9 cellular contexts compared by ENCODE assay signal in the genomic region with DNA sequence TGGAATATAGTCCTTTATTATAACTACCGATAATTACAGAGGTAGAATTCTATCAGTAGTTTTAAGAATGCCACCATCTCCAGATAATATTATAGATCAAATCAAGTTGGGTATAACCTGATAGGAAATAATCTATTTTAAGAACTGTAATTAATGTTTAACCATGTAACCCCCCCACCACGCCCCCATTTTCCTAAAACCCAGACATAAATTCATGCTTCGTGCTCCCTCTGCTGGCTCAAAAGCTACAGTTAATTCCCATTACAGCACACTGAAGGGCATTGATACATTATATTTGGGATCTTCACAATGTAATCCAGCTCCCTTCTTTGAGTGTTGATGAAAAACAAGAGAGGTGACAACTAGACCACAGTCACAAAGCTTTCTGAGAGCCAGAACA.
DNase-seq lines count a peak whose midpoint lies in the region; ATAC-seq, FAIRE-seq and TF ChIP-seq lines count a peak whose summit lies in the region.
"Had no signal": no experiment of that assay in that cellular context is flagged by ENCODE, and none has a peak within 500 bp of the region (broad histone marks: within the 10 kb centered on the region; RNA-seq: fewer than 3 reads in every experiment).

No MANE protein-coding gene starts in this region.

- H3K27ac ChIP-seq in adrenal gland = no peak overlapping the region
- H3K27ac ChIP-seq: skin epidermis had no signal

- no peaks in the 10 kb centered on the region for H3K27me3 ChIP-seq in adrenal gland

- H3K4me1 ChIP-seq in adrenal gland (replicated peaks in 1 of 2) = peaks cover 0 to 18% of the 10 kb centered on the region in 2 donors

- H3K36me3 ChIP-seq in adrenal gland (replicated peaks in 1 of 2) = no peaks in the 10 kb centered on the region

- no peak for TF ChIP-seq POLR2A in adrenal gland (IDR thresholded peaks at IDR 0.05)

- DNase-seq in AG09309 (ENCODE audit: low read depth) = no peak
- DNase-seq in GM18507 (ENCODE audit: extremely low spot score, insufficient read length, low read depth) = no peak
- no peak for DNase-seq in adrenal gland
- DNase-seq in kidney tubule cell (ENCODE audit: low spot score) = peak; percentile 46
- DNase-seq in DMS79 (lab: John Stamatoyannopoulos, UW) = no peak
- no peak for DNase-seq in NCI-H2171 treated with DMSO at 0.1 percent for 48 hours (lab: John Stamatoyannopoulos, UW)
- no peak for DNase-seq in activated CD8-positive, alpha-beta memory T cell treated with anti-CD3 and anti-CD28 coated beads, Interleukin-2, amount 50 U/mL, for 48 hours

- intact Hi-C loops in adrenal gland (cut with DNase I) = no loop called here

- no peaks in the 10 kb centered on the region for H3K9me3 ChIP-seq in adrenal gland (replicated peaks in 1 of 3)

- TF ChIP-seq CTCF in AG09309 (IDR thresholded peaks at IDR 0.05; ENCODE audit: control insufficient read depth, insufficient read depth, low read depth, low read length, missing control alignments) = peak; percentile 62
- TF ChIP-seq CTCF in adrenal gland (IDR thresholded peaks at IDR 0.05) = peak in 5 of 6 experiments; percentile 8 to 60 (median 48)

- H3K4me3 ChIP-seq in AG09309 (ENCODE audit: control insufficient read depth, low read depth, low read length) (no peak overlapping the region), adrenal gland (no peak overlapping the region)
- H3K4me3 ChIP-seq: skin epidermis had no signal

- peak; percentile 52 for FAIRE-seq in GM18507 (lab: Jason Lieb, UNC)

- ATAC-seq in GM18519 (IDR thresholded peaks at IDR 0.05; ENCODE audit: low FRiP score, unreplicated experiment) = no peak

- 71 to 74% (median 73%) methylated on average over 3 of the region's 3 CpGs for WGBS in adrenal gland, 4 donors
